ENCODE assay signal across 1 cellular context in the genomic region with DNA sequence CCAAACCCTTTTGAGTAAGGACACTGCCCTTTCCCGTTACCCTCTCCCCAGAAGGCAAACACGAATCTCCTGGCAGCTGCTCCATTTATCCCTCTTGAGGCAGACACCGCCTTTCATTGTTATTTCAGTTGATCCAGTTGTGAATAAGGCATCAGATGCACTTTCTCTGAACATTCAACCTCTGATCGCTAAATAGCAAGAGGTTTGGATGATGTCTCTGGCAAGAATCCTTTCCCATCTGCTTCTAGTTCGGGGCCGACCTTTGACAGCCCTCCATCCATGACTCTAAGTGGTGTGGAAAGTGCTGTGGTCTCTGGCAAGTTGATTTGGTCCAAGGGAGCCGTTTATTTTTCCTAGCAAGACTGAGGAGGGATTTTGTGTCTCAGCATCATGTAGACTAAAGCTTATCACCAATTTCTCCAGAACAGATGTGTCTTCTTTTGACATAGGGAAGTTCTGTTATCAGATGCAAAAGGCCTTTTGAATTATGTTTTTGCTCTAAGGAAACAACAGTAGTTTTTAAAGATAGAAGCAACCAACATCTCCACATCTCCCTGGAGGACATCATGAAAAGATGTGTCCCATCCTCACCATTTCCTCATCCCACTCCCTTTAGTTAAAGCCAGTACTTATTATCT.
TF ChIP-seq lines count a peak whose summit lies in the region.

No MANE protein-coding gene starts in this region.

TF ChIP-seq in HepG2, 621 proteins besides CTCF, POLR2A, EP300 and RAD21 (continued from another document):
- TF ChIP-seq PREB (CRISPR knock-in tag; IDR thresholded peaks at IDR 0.05), result no peak
- TF ChIP-seq YEATS4 (CRISPR knock-in tag; IDR thresholded peaks at IDR 0.05; ENCODE audit: borderline replicate concordance), result no peak
- no peak for TF ChIP-seq THAP7 (CRISPR knock-in tag; IDR thresholded peaks at IDR 0.05)
- no peak for TF ChIP-seq ZNF354B (CRISPR knock-in tag; IDR thresholded peaks at IDR 0.05)
- no peak for TF ChIP-seq SP4 (CRISPR knock-in tag; IDR thresholded peaks at IDR 0.05)
- TF ChIP-seq, protein P1, sequence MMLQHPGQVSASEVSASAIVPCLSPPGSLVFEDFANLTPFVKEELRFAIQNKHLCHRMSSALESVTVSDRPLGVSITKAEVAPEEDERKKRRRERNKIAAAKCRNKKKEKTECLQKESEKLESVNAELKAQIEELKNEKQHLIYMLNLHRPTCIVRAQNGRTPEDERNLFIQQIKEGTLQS (CRISPR knock-in tag; IDR thresholded peaks at IDR 0.05), result no peak
- TF ChIP-seq HNF4A (CRISPR knock-in tag; IDR thresholded peaks at IDR 0.05), result no peak
- no peak for TF ChIP-seq KIAA2018 (CRISPR knock-in tag; IDR thresholded peaks at IDR 0.05; ENCODE audit: borderline replicate concordance)
- no peak for TF ChIP-seq SP5 (CRISPR knock-in tag; IDR thresholded peaks at IDR 0.05; ENCODE audit: borderline replicate concordance, low read depth)
- no peak for TF ChIP-seq E2F5 (CRISPR knock-in tag; conservative IDR thresholded peaks at IDR 0.05)
- TF ChIP-seq BCL6 (CRISPR knock-in tag; IDR thresholded peaks at IDR 0.05), result no peak
- TF ChIP-seq GATA4 (IDR thresholded peaks at IDR 0.05; ENCODE audit: borderline replicate concordance, low read depth), result no peak
- TF ChIP-seq LCORL (IDR thresholded peaks at IDR 0.05), result no peak
- TF ChIP-seq LCORL (CRISPR knock-in tag; IDR thresholded peaks at IDR 0.05), result no peak
- no peak for TF ChIP-seq RAD51 (IDR thresholded peaks at IDR 0.05; ENCODE audit: borderline replicate concordance)
- no peak for TF ChIP-seq ZBTB4 (CRISPR knock-in tag; IDR thresholded peaks at IDR 0.05; ENCODE audit: borderline replicate concordance)
- TF ChIP-seq HOXD1 (CRISPR knock-in tag; IDR thresholded peaks at IDR 0.05), result no peak
- TF ChIP-seq SOX13 (IDR thresholded peaks at IDR 0.05), result no peak
- TF ChIP-seq SOX13 (CRISPR knock-in tag; conservative IDR thresholded peaks at IDR 0.05 in 1 of 2, IDR thresholded peaks at IDR 0.05 in 1 of 2), result no peak
- TF ChIP-seq FOXC1 (CRISPR knock-in tag; IDR thresholded peaks at IDR 0.05; ENCODE audit: borderline replicate concordance), result no peak
